Comparison of ENCODE assay signal across 1 cellular context in the genomic region with DNA sequence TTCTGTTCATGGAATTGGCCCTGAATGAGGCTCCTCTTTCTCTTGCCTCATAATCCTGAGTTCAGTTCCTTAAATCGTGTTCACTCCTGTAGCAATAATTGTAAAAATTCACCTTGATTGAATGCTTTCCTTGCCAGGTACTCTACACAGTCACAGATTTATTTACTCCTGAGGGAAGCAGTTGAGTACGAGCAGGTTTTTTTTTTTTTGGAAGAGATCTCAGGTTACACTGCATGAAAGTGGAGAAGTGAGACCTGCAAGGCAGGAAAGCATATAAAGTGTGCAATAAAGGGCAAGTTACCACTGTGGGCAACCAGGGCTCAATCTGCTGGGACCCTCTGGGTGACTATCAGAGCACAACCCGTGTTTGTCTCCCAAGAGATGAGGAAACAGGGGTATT.
TF ChIP-seq lines count a peak whose summit lies in the region.

No MANE protein-coding gene starts in this region.

TF ChIP-seq in GM23338, 12 proteins besides CTCF, POLR2A, EP300 and RAD21 (continued from another document):
- TF ChIP-seq, protein P1, sequence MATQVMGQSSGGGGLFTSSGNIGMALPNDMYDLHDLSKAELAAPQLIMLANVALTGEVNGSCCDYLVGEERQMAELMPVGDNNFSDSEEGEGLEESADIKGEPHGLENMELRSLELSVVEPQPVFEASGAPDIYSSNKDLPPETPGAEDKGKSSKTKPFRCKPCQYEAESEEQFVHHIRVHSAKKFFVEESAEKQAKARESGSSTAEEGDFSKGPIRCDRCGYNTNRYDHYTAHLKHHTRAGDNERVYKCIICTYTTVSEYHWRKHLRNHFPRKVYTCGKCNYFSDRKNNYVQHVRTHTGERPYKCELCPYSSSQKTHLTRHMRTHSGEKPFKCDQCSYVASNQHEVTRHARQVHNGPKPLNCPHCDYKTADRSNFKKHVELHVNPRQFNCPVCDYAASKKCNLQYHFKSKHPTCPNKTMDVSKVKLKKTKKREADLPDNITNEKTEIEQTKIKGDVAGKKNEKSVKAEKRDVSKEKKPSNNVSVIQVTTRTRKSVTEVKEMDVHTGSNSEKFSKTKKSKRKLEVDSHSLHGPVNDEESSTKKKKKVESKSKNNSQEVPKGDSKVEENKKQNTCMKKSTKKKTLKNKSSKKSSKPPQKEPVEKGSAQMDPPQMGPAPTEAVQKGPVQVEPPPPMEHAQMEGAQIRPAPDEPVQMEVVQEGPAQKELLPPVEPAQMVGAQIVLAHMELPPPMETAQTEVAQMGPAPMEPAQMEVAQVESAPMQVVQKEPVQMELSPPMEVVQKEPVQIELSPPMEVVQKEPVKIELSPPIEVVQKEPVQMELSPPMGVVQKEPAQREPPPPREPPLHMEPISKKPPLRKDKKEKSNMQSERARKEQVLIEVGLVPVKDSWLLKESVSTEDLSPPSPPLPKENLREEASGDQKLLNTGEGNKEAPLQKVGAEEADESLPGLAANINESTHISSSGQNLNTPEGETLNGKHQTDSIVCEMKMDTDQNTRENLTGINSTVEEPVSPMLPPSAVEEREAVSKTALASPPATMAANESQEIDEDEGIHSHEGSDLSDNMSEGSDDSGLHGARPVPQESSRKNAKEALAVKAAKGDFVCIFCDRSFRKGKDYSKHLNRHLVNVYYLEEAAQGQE (IDR thresholded peaks at IDR 0.05; ENCODE audit: unreplicated experiment) = no peak
- TF ChIP-seq, protein P2, sequence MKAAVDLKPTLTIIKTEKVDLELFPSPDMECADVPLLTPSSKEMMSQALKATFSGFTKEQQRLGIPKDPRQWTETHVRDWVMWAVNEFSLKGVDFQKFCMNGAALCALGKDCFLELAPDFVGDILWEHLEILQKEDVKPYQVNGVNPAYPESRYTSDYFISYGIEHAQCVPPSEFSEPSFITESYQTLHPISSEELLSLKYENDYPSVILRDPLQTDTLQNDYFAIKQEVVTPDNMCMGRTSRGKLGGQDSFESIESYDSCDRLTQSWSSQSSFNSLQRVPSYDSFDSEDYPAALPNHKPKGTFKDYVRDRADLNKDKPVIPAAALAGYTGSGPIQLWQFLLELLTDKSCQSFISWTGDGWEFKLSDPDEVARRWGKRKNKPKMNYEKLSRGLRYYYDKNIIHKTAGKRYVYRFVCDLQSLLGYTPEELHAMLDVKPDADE (IDR thresholded peaks at IDR 0.05) = no peak
- TF ChIP-seq CREB1 (CRISPR knock-in tag; IDR thresholded peaks at IDR 0.05; ENCODE audit: low read depth) (no peak), EZH2 (IDR thresholded peaks at IDR 0.05; ENCODE audit: low read depth, unreplicated experiment) (no peak), JUNB (IDR thresholded peaks at IDR 0.05; ENCODE audit: unreplicated experiment) (no peak), ZNF331 (CRISPR knock-in tag; IDR thresholded peaks at IDR 0.05; ENCODE audit: low read depth) (no peak), POLR2AphosphoS5 (IDR thresholded peaks at IDR 0.05; ENCODE audit: low read depth) (no peak)
